In genomic region chr10:62384057-62384446, GRCh38 we compare ENCODE assay signal across 9 cellular contexts. TPM values are rescaled to one million over a fixed set of nuclear protein-coding genes. Genes with fewer than 3 reads are reported as not detected.
DNase-seq lines count a peak whose midpoint lies in the region; ATAC-seq and TF ChIP-seq lines count a peak whose summit lies in the region.
"Had no signal": no experiment of that assay in that cellular context is flagged by ENCODE, and none has a peak within 500 bp of the region (broad histone marks: within the 10 kb centered on the region; RNA-seq: fewer than 3 reads in every experiment).

No MANE protein-coding gene starts in this region.

- H3K4me3 ChIP-seq in cardiac fibroblast (replicated peaks in 1 of 2; ENCODE audit: low read depth in 2 of 2, low read length in 2 of 2) (no peak overlapping the region), GM23338 (no peak overlapping the region)

- no peaks in the 10 kb centered on the region for H3K36me3 ChIP-seq in GM23338 (ENCODE audit: insufficient read depth)

- H3K9me3 Mint-ChIP-seq in GM23338: no peaks in the 10 kb centered on the region
- no peaks in the 10 kb centered on the region for H3K9me3 Mint-ChIP-seq in mesothelial cell of epicardium

- H3K27me3 ChIP-seq in GM23338 (ENCODE audit: insufficient read depth): no peaks in the 10 kb centered on the region

- no peaks in the 10 kb centered on the region for H3K79me2 ChIP-seq in GM23338 (replicated peaks; ENCODE audit: insufficient read depth)

- no peak overlapping the region for H3K27ac Mint-ChIP-seq in GM23338
- H3K27ac Mint-ChIP-seq in mesothelial cell of epicardium: no peak overlapping the region

- DNase-seq in RPMI7951 (ENCODE audit: low read depth) (peak; percentile 95), cardiac fibroblast (ENCODE audit: low read depth in 2 of 2) (peak; percentile 15 to 86), GM23338 (ENCODE audit: low spot score) (no peak), mesothelial cell of epicardium (ENCODE audit: low spot score in 2 of 2, unreplicated experiment in 2 of 2) (no peak), GM19238 (ENCODE audit: insufficient read length, low spot score) (no peak)
- peak; percentile 65 for DNase-seq in stimulated activated CD4-positive, alpha-beta T cell treated with anti-CD3 and anti-CD28 coated beads, Interleukin-4, amount 100 ng/mL, for 24 hours

- no peaks in the 10 kb centered on the region for H4K20me1 ChIP-seq in GM23338 (replicated peaks; ENCODE audit: insufficient read depth)

- H3K4me1 Mint-ChIP-seq in GM23338 (peaks cover 9% of the 10 kb centered on the region), mesothelial cell of epicardium (peaks cover 7% of the 10 kb centered on the region)

- H3K4me2 ChIP-seq in GM23338: no peak overlapping the region

- H3K27me3 Mint-ChIP-seq in GM23338 (ENCODE audit: insufficient read depth, low read depth, poor library complexity) (no peaks in the 10 kb centered on the region), mesothelial cell of epicardium (ENCODE audit: low read depth) (no peaks in the 10 kb centered on the region)

- H3F3A ChIP-seq in GM23338 (replicated peaks; ENCODE audit: low read depth): no peaks in the 10 kb centered on the region

- ATAC-seq in GM19468 (IDR thresholded peaks at IDR 0.05; ENCODE audit: extremely low read depth, unreplicated experiment) (peak; percentile 40), GM23338 (no peak), GM18870 (IDR thresholded peaks at IDR 0.05; ENCODE audit: unreplicated experiment) (no peak)

- H3K4me3 Mint-ChIP-seq in GM23338: no peak overlapping the region
- no peak overlapping the region for H3K4me3 Mint-ChIP-seq in mesothelial cell of epicardium

- peaks cover 5% of the 10 kb centered on the region; the same call in 1 of the 2 replicates for H3K4me1 ChIP-seq in GM23338 (ENCODE audit: insufficient read depth)

- TF ChIP-seq CTCF in cardiac fibroblast (IDR thresholded peaks at IDR 0.05; ENCODE audit: low read depth, low read length): no peak
- TF ChIP-seq CTCF in GM23338 (conservative IDR thresholded peaks at IDR 0.05; ENCODE audit: low read depth in 2 of 2): no peak
- TF ChIP-seq CTCF in mesothelial cell of epicardium (IDR thresholded peaks at IDR 0.05; ENCODE audit: unreplicated experiment): no peak

- H2AFZ ChIP-seq in GM23338: no peak overlapping the region

- H3K36me3 Mint-ChIP-seq in GM23338 (ENCODE audit: low read depth) (no peaks in the 10 kb centered on the region), mesothelial cell of epicardium (no peaks in the 10 kb centered on the region)

- H3K27ac ChIP-seq in GM23338 (ENCODE audit: low read depth): no peak overlapping the region

- no peaks in the 10 kb centered on the region for H3K9me2 ChIP-seq in GM23338 (ENCODE audit: insufficient read depth)

TF ChIP-seq in GM23338, 12 proteins besides CTCF, POLR2A, EP300 and RAD21 (continues in another document):
- TF ChIP-seq, protein P1, sequence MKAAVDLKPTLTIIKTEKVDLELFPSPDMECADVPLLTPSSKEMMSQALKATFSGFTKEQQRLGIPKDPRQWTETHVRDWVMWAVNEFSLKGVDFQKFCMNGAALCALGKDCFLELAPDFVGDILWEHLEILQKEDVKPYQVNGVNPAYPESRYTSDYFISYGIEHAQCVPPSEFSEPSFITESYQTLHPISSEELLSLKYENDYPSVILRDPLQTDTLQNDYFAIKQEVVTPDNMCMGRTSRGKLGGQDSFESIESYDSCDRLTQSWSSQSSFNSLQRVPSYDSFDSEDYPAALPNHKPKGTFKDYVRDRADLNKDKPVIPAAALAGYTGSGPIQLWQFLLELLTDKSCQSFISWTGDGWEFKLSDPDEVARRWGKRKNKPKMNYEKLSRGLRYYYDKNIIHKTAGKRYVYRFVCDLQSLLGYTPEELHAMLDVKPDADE (IDR thresholded peaks at IDR 0.05): no peak
- no peak for TF ChIP-seq POLR2AphosphoS5 (IDR thresholded peaks at IDR 0.05; ENCODE audit: low read depth)
- TF ChIP-seq, protein P2, sequence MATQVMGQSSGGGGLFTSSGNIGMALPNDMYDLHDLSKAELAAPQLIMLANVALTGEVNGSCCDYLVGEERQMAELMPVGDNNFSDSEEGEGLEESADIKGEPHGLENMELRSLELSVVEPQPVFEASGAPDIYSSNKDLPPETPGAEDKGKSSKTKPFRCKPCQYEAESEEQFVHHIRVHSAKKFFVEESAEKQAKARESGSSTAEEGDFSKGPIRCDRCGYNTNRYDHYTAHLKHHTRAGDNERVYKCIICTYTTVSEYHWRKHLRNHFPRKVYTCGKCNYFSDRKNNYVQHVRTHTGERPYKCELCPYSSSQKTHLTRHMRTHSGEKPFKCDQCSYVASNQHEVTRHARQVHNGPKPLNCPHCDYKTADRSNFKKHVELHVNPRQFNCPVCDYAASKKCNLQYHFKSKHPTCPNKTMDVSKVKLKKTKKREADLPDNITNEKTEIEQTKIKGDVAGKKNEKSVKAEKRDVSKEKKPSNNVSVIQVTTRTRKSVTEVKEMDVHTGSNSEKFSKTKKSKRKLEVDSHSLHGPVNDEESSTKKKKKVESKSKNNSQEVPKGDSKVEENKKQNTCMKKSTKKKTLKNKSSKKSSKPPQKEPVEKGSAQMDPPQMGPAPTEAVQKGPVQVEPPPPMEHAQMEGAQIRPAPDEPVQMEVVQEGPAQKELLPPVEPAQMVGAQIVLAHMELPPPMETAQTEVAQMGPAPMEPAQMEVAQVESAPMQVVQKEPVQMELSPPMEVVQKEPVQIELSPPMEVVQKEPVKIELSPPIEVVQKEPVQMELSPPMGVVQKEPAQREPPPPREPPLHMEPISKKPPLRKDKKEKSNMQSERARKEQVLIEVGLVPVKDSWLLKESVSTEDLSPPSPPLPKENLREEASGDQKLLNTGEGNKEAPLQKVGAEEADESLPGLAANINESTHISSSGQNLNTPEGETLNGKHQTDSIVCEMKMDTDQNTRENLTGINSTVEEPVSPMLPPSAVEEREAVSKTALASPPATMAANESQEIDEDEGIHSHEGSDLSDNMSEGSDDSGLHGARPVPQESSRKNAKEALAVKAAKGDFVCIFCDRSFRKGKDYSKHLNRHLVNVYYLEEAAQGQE (IDR thresholded peaks at IDR 0.05; ENCODE audit: unreplicated experiment): no peak
- no peak for TF ChIP-seq EZH2 (IDR thresholded peaks at IDR 0.05; ENCODE audit: low read depth, unreplicated experiment)
- TF ChIP-seq CREB1 (CRISPR knock-in tag; IDR thresholded peaks at IDR 0.05; ENCODE audit: low read depth): no peak
- TF ChIP-seq EZH2phosphoT487 (IDR thresholded peaks at IDR 0.05; ENCODE audit: unreplicated experiment): no peak
- TF ChIP-seq STAT1 (IDR thresholded peaks at IDR 0.05; ENCODE audit: unreplicated experiment): no peak
- TF ChIP-seq ZNF331 (CRISPR knock-in tag; IDR thresholded peaks at IDR 0.05; ENCODE audit: low read depth): no peak
- no peak for TF ChIP-seq JUNB (IDR thresholded peaks at IDR 0.05; ENCODE audit: unreplicated experiment)
- TF ChIP-seq NANOG (IDR thresholded peaks at IDR 0.05; ENCODE audit: borderline replicate concordance): no peak
- TF ChIP-seq ZNF114 (CRISPR knock-in tag; IDR thresholded peaks at IDR 0.05): no peak

RNA-seq across cellular contexts. Expression of gene ZNF365, which starts 9.9 kb away (rescaled TPM):
- total RNA-seq in RPMI7951 (2014; rRNA removed; shearing (Covaris generic)): 4.8 and 6.8 TPM in 2 replicates
- total RNA-seq in GM23338 (2014; rRNA removed; shearing (Covaris generic)): 0.35 and 0.59 TPM in 2 replicates
- polyA plus RNA-seq in GM23338 (2016; fragmentation: Nextera tagmentation; extraction: Ambion mirVana): 0.19 and 0.42 TPM in 2 replicates
- not detected in 3 replicates for total RNA-seq in mesothelial cell of epicardium
- total RNA-seq: lung microvascular endothelial cell had no signal

Comparison
In these comparisons a context has a peak if more than half of its experiments do, and no peak if none do; other contexts are left out.
1. DNase-seq: peak in RPMI7951 (single experiment), cardiac fibroblast (2 of 2) and stimulated activated CD4-positive, alpha-beta T cell treated with anti-CD3 and anti-CD28 coated beads, Interleukin-4, amount 100 ng/mL, for 24 hours (single experiment); none in GM23338 (single experiment), mesothelial cell of epicardium (0 of 2) and GM19238 (single experiment).